ENCODE assay signal across 8 cellular contexts in genomic region chr6:34145161-34146020, GRCh38. TPM values are rescaled to one million over a fixed set of nuclear protein-coding genes. Genes with fewer than 3 reads are reported as not detected.
DNase-seq lines count a peak whose midpoint lies in the region; TF ChIP-seq lines count a peak whose summit lies in the region.

No MANE protein-coding gene starts in this region.

- POLR2A ChIA-PET in PC-9 (lab: Charles Lee; ENCODE audit: unreplicated experiment) = interaction anchor here (0.6 kb wide), 2 partner anchors 364 to 434 kb away, joined by 5 to 12 read pairs; partner anchors contain the start of gene UQCC2

- in situ Hi-C loops in T47D (cut with HindIII; ENCODE audit: low pct_unique_long_range_greater_than_20kb, low sequenced_read_pairs) = no loop called here

- no peaks in the 10 kb centered on the region for H4K20me1 ChIP-seq in PC-9 (ENCODE audit: insufficient read depth)

- H3K4me3 ChIP-seq in PC-9 = peak overlapping the region; percentile 61

- H3K36me3 ChIP-seq in PC-9 (ENCODE audit: low read depth) = no peaks in the 10 kb centered on the region

- peak overlapping the region; percentile 77 for H3K4me2 ChIP-seq in PC-9

- TF ChIP-seq CTCF in PC-9 (conservative IDR thresholded peaks at IDR 0.05) = no peak

- H3K79me2 ChIP-seq in PC-9 (ENCODE audit: low read depth) = no peaks in the 10 kb centered on the region

- BruUV-seq in PC-9 (replicated peaks; lab: Mats Ljungman, UMichigan) = no TSS peak

- no peak overlapping the region for H3K27ac ChIP-seq in PC-9

- H3F3A ChIP-seq in PC-9 (ENCODE audit: insufficient read depth, low read depth) = no peaks in the 10 kb centered on the region

- H2AFZ ChIP-seq in PC-9 = peak overlapping the region; percentile 52; the same call in 1 of the 2 replicates

- peaks cover 71% of the 10 kb centered on the region for H3K27me3 ChIP-seq in PC-9 (ENCODE audit: insufficient read depth, low read depth)

- CTCF ChIA-PET in PC-9 (lab: Charles Lee) = interaction anchor here (1.1 kb wide), 1 partner anchor 374 kb away, joined by 5 read pairs; no protein-coding TSS in a partner anchor

- intact Hi-C loops in PC-9 (cut with micrococcal nuclease; ENCODE audit: unreplicated experiment) = no loop called here

- no peaks in the 10 kb centered on the region for H3K9me3 ChIP-seq in PC-9 (ENCODE audit: insufficient read depth, low read depth)

- DNase-seq in NCI-H2081 (lab: John Stamatoyannopoulos, UW) (peak; percentile 62 to 72), NCI-H2081 treated with DMSO at 0.1 percent for 48 hours (lab: John Stamatoyannopoulos, UW) (no peak), PC-9 (peak in 1 of 2 experiments; percentile 33), T47D (ENCODE audit: low read depth in 1 of 2, low spot score in 1 of 2) (peak; percentile 54 to 57), islet precursor cell (peak; percentile 68), ureter (ENCODE audit: low spot score) (no peak), Kasumi-1 (lab: John Stamatoyannopoulos, UW) (no peak)
- DNase-seq in stimulated activated CD8-positive, alpha-beta memory T cell treated with anti-CD3 and anti-CD28 coated beads, Interleukin-4, amount 100 ng/mL, for 24 hours (ENCODE audit: low read depth) = peak; percentile 20

- no peaks in the 10 kb centered on the region for H3K9me2 ChIP-seq in PC-9 (ENCODE audit: insufficient read depth)

- no peaks in the 10 kb centered on the region for H3K4me1 ChIP-seq in PC-9 (replicated peaks; ENCODE audit: insufficient read depth)

RNA-seq across cellular contexts. Expression of gene GRM4, which starts 0.5 kb away (rescaled TPM):
- total RNA-seq in PC-9 (2021) = not detected in 2 replicates
- 0.21 TPM for total RNA-seq in ureter

Comparison
In these comparisons a context has a peak if more than half of its experiments do, and no peak if none do; other contexts are left out.
1. DNase-seq: peak in NCI-H2081 (2 of 2), T47D (2 of 2), islet precursor cell (single experiment) and stimulated activated CD8-positive, alpha-beta memory T cell treated with anti-CD3 and anti-CD28 coated beads, Interleukin-4, amount 100 ng/mL, for 24 hours (single experiment); none in NCI-H2081 treated with DMSO at 0.1 percent for 48 hours (single experiment), ureter (single experiment) and Kasumi-1 (0 of 2).